In genomic region chr9:14312721-14313377, GRCh38 we compare ENCODE assay signal across 8 cellular contexts. TPM values are rescaled to one million over a fixed set of nuclear protein-coding genes. Genes with fewer than 3 reads are reported as not detected.
DNase-seq lines count a peak whose midpoint lies in the region; ATAC-seq and TF ChIP-seq lines count a peak whose summit lies in the region.

No MANE protein-coding gene starts in this region.

- POLR2A ChIA-PET in SK-N-SH (lab: Yijun Ruan, JAX), result interaction anchor here (0.6 to 1.4 kb wide), 4 partner anchors 11 to 215 kb away, joined by 3 to 4 read pairs (median 4); no protein-coding TSS in a partner anchor
- POLR2A ChIA-PET in activated CD8-positive, alpha-beta T cell treated with anti-CD3 and anti-CD28 coated beads for 36 hours (lab: Charles Lee), result no interaction called here

- peaks cover 19% of the 10 kb centered on the region for H3K4me1 Mint-ChIP-seq in activated CD8-positive, alpha-beta T cell treated with anti-CD3 and anti-CD28 coated beads for 36 hours (ENCODE audit: low read depth)

- peak overlapping the region; percentile 91 to 95 for H3K4me3 ChIP-seq in SK-N-SH (ENCODE audit: low read depth in 2 of 2, low read length in 1 of 2)
- peak overlapping the region; percentile 55 to 94 (median 76) for H3K4me3 ChIP-seq in heart right ventricle
- H3K4me3 ChIP-seq in psoas muscle, result peak overlapping the region; percentile 93

- TF ChIP-seq CTCF in SK-N-SH (IDR thresholded peaks at IDR 0.05) (no peak), heart right ventricle (IDR thresholded peaks at IDR 0.05) (no peak), psoas muscle (IDR thresholded peaks at IDR 0.05) (no peak)
- no peak for TF ChIP-seq CTCF in activated CD8-positive, alpha-beta T cell treated with anti-CD3 and anti-CD28 coated beads for 36 hours (IDR thresholded peaks at IDR 0.05)

- H3K27ac ChIP-seq in SK-N-SH (ENCODE audit: low read depth in 2 of 2, low read length in 1 of 2) (peak overlapping the region; percentile 90 to 99), heart right ventricle (peak overlapping the region; percentile 96 to 100 (median 99)), psoas muscle (peak overlapping the region; percentile 99)

- peaks cover 57% of the 10 kb centered on the region for H3K27me3 Mint-ChIP-seq in activated CD8-positive, alpha-beta T cell treated with anti-CD3 and anti-CD28 coated beads for 36 hours

- CTCF ChIA-PET in SK-N-SH (lab: Yijun Ruan, JAX), result interaction anchor here (0.9 to 1.7 kb wide), 5 partner anchors 11 to 885 kb away, joined by 3 to 6 read pairs (median 4); no protein-coding TSS in a partner anchor
- CTCF ChIA-PET in activated CD8-positive, alpha-beta T cell treated with anti-CD3 and anti-CD28 coated beads for 36 hours (lab: Charles Lee), result no interaction called here

- H3F3A ChIP-seq in SK-N-SH (replicated peaks; ENCODE audit: insufficient read depth), result peaks cover under 1% of the 10 kb centered on the region

- no peaks in the 10 kb centered on the region for H3K9me2 ChIP-seq in SK-N-SH

- H3K9ac ChIP-seq in SK-N-SH, result peak overlapping the region; percentile 99

- peaks cover 5% of the 10 kb centered on the region for H3K36me3 Mint-ChIP-seq in activated CD8-positive, alpha-beta T cell treated with anti-CD3 and anti-CD28 coated beads for 36 hours (ENCODE audit: low read depth)

- TF ChIP-seq RAD21 in SK-N-SH (IDR thresholded peaks at IDR 0.05; ENCODE audit: low read length), result no peak

- DNase-seq in SK-N-SH (peak; percentile 63), heart right ventricle (peak in 1 of 2 donors; percentile 25), psoas muscle (peak; percentile 39 to 62)
- DNase-seq in activated CD8-positive, alpha-beta T cell treated with anti-CD3 and anti-CD28 coated beads for 36 hours, result no peak

- H3K9me3 Mint-ChIP-seq in activated CD8-positive, alpha-beta T cell treated with anti-CD3 and anti-CD28 coated beads for 36 hours, result no peaks in the 10 kb centered on the region

- no peaks in the 10 kb centered on the region for H3K36me3 ChIP-seq in SK-N-SH (replicated peaks in 1 of 2; ENCODE audit: control insufficient read depth in 1 of 2, insufficient read depth in 2 of 2, low read length in 1 of 2)
- no peaks in the 10 kb centered on the region for H3K36me3 ChIP-seq in heart right ventricle
- no peaks in the 10 kb centered on the region for H3K36me3 ChIP-seq in psoas muscle (ENCODE audit: insufficient read depth in 1 of 2, low read depth in 1 of 2)

- no peaks in the 10 kb centered on the region for H3K9me3 ChIP-seq in SK-N-SH
- H3K9me3 ChIP-seq in heart right ventricle, result no peaks in the 10 kb centered on the region
- H3K9me3 ChIP-seq in psoas muscle, result no peaks in the 10 kb centered on the region

- peak overlapping the region; percentile 50 for H3K4me3 Mint-ChIP-seq in activated CD8-positive, alpha-beta T cell treated with anti-CD3 and anti-CD28 coated beads for 36 hours

- peaks cover 58% of the 10 kb centered on the region for H3K79me2 ChIP-seq in SK-N-SH (ENCODE audit: insufficient read depth)

- TF ChIP-seq EP300 in SK-N-SH (IDR thresholded peaks at IDR 0.05; ENCODE audit: borderline replicate concordance in 1 of 2, low read depth in 1 of 2, low read length in 1 of 2), result no peak

- H3K4me1 ChIP-seq in SK-N-SH (ENCODE audit: control insufficient read depth in 1 of 2, insufficient read depth in 2 of 2, low read depth in 1 of 2, low read length in 1 of 2) (peaks cover 19 to 27% of the 10 kb centered on the region in 2 experiments), heart right ventricle (peaks cover 0 to 55% (median 37%) of the 10 kb centered on the region in 9 donors), psoas muscle (peaks cover 35% of the 10 kb centered on the region)

- peaks cover 34% of the 10 kb centered on the region for H4K20me1 ChIP-seq in SK-N-SH (ENCODE audit: insufficient read depth)

- intact Hi-C loops in activated CD8-positive, alpha-beta T cell treated with anti-CD3 and anti-CD28 coated beads for 36 hours (cut with micrococcal nuclease), result loop anchor here (5.0 kb wide), 1 partner anchor 34 kb away; no protein-coding TSS in a partner anchor
- intact Hi-C loops in heart right ventricle (cut with DNase I), result loop anchor here in 9 of 10 donors (2.0 to 10.0 kb wide), 16 partner anchors 34 to 748 kb away; no protein-coding TSS in a partner anchor
- intact Hi-C loops in psoas muscle (cut with DNase I), result loop anchor here (10.0 kb wide), 2 partner anchors 278 to 1168 kb away; no protein-coding TSS in a partner anchor

- no peak overlapping the region for H2AFZ ChIP-seq in SK-N-SH (ENCODE audit: low read depth)

- peak overlapping the region; percentile 91 for H3K4me2 ChIP-seq in SK-N-SH

- H3K27ac Mint-ChIP-seq in activated CD8-positive, alpha-beta T cell treated with anti-CD3 and anti-CD28 coated beads for 36 hours, result no peak overlapping the region

- under 1% methylated on average over 20 of the region's 56 CpGs for WGBS in SK-N-SH (ENCODE audit: low lambda C conversion rate)
- WGBS in heart right ventricle, 2 donors, result 1% methylated on average over 54 to 56 of the region's 56 CpGs
- whole genome bisulfite sequencing in psoas muscle, 3 donors, result 1% methylated on average over 54 to 56 of the region's 56 CpGs

- ATAC-seq in SK-N-SH treated with all-trans-retinoic acid at 6 μM for 48 hours, result no peak
- no peak for ATAC-seq in activated CD8-positive, alpha-beta T cell treated with anti-CD3 and anti-CD28 coated beads for 36 hours
- peak in 2 of 8 donors; percentile 2 to 6 for ATAC-seq in heart right ventricle
- ATAC-seq in psoas muscle, result peak in 3 of 4 donors; percentile 8 to 42 (median 29)
- no peak for ATAC-seq in GM19324 (IDR thresholded peaks at IDR 0.05; ENCODE audit: low FRiP score, unreplicated experiment)
- no peak for ATAC-seq in HG03439 (IDR thresholded peaks at IDR 0.05; ENCODE audit: unreplicated experiment)
- ATAC-seq in HG03280 (IDR thresholded peaks at IDR 0.05; ENCODE audit: unreplicated experiment), result no peak

- H3K27me3 ChIP-seq in SK-N-SH (ENCODE audit: insufficient read depth) (no peaks in the 10 kb centered on the region), heart right ventricle (peaks cover 0 to 64% (median 0%) of the 10 kb centered on the region in 7 donors), psoas muscle (ENCODE audit: insufficient read depth in 3 of 3, low read length in 2 of 3) (no peaks in the 10 kb centered on the region)

TF ChIP-seq in SK-N-SH, 30 proteins besides CTCF, POLR2A, EP300 and RAD21:
- TF ChIP-seq MXI1 (IDR thresholded peaks at IDR 0.05; ENCODE audit: low read depth, low read length) (peak; percentile 34; the same call in 1 of the 2 replicates), MAX (IDR thresholded peaks at IDR 0.05; ENCODE audit: low read depth) (0 out of 2 replicates have a peak, but pooled peaks have one; percentile 24), TAF1 (IDR thresholded peaks at IDR 0.05; ENCODE audit: borderline replicate concordance, low read depth, low read length) (peak; percentile 9; the same call in 1 of the 2 replicates), MEF2A (IDR thresholded peaks at IDR 0.05; ENCODE audit: borderline replicate concordance, low read depth) (no peak)

TF ChIP-seq in SK-N-SH treated with all-trans-retinoic acid at 6 μM for 48 hours, 23 proteins besides CTCF, POLR2A, EP300 and RAD21:
- TF ChIP-seq BACH2 (CRISPR knock-in tag; IDR thresholded peaks at IDR 0.05; ENCODE audit: borderline replicate concordance), result no peak
TF ChIP-seq in SK-N-SH treated with all-trans-retinoic acid at 6 μM for 48 hours: peak in this region for 0.

RNA-seq across cellular contexts. Expression of gene NFIB, which starts 1.1 kb away (rescaled TPM):
- polyA plus RNA-seq in SK-N-SH (2012; rRNA removed), result 8.1 and 9.2 TPM in 2 replicates
- polyA plus RNA-seq in SK-N-SH (2012; cell fraction: cytosol; rRNA removed), result 9.4 TPM in 2 replicates
- polyA plus RNA-seq in SK-N-SH (2012; cell fraction: nucleus; rRNA removed), result 12.0 and 18.7 TPM in 2 replicates
- total RNA-seq in activated CD8-positive, alpha-beta T cell treated with anti-CD3 and anti-CD28 coated beads for 36 hours, result not detected
- 100 to 1,000 TPM in 9 of 10 donors, 10 to 100 TPM in 1; 96.8 to 145 (median 126) TPM for total RNA-seq in heart right ventricle
- polyA plus RNA-seq in heart right ventricle, result 10 to 100 TPM; 16.7 to 37.2 TPM
- 10 to 100 TPM; 35.0 to 65.1 (median 47.3) TPM for total RNA-seq in psoas muscle
- 10 to 100 TPM in 1 of 3 donors, 1 to 10 TPM in 2; 5.8 to 17.1 (median 6.1) TPM for polyA plus RNA-seq in psoas muscle

Comparison
In these comparisons a context has a peak if more than half of its experiments do, and no peak if none do; other contexts are left out.
1. ATAC-seq: peak in psoas muscle (3 of 4); none in SK-N-SH treated with all-trans-retinoic acid at 6 μM for 48 hours (single experiment), activated CD8-positive, alpha-beta T cell treated with anti-CD3 and anti-CD28 coated beads for 36 hours (single experiment), GM19324 (single experiment), HG03439 (single experiment) and HG03280 (single experiment).
2. RNA of gene NFIB, which starts 1.1 kb away (total RNA-seq): 96.8 to 145 TPM in heart right ventricle and 35.0 to 65.1 TPM in psoas muscle; not detected in activated CD8-positive, alpha-beta T cell treated with anti-CD3 and anti-CD28 coated beads for 36 hours; every median in the first group is over 10 times any median in the second.
3. Peak in every context shown above with its lines, with median percentiles within 50 percentile points of each other: H3K27ac ChIP-seq and H3K4me3 ChIP-seq.